ENCODE assay signal across 1 cellular context in genomic region chr5:128304121-128304520, GRCh38.
TF ChIP-seq lines count a peak whose summit lies in the region.

No MANE protein-coding gene starts in this region.

TF ChIP-seq in GM23338, 12 proteins besides CTCF, POLR2A, EP300 and RAD21 (continued from another document):
- TF ChIP-seq ZNF462 (CRISPR knock-in tag; IDR thresholded peaks at IDR 0.05) (no peak), ZNF331 (CRISPR knock-in tag; IDR thresholded peaks at IDR 0.05; ENCODE audit: low read depth) (no peak), EZH2 (IDR thresholded peaks at IDR 0.05; ENCODE audit: low read depth, unreplicated experiment) (no peak), ETS1 (IDR thresholded peaks at IDR 0.05) (no peak), CREB1 (CRISPR knock-in tag; IDR thresholded peaks at IDR 0.05; ENCODE audit: low read depth) (no peak), NANOG (IDR thresholded peaks at IDR 0.05; ENCODE audit: borderline replicate concordance) (no peak), STAT1 (IDR thresholded peaks at IDR 0.05; ENCODE audit: unreplicated experiment) (no peak)
